In genomic region chr1:93552751-93553455, GRCh38 we compare ENCODE assay signal across 9 cellular contexts.
A peak's percentile ranks its signal among the peaks of the same experiment; 100 is the strongest.
DNase-seq lines count a peak whose midpoint lies in the region; ATAC-seq and TF ChIP-seq lines count a peak whose summit lies in the region.
"Had no signal": no experiment of that assay in that cellular context is flagged by ENCODE, and none has a peak within 500 bp of the region (broad histone marks: within the 10 kb centered on the region; RNA-seq: fewer than 3 reads in every experiment).

No MANE protein-coding gene starts in this region.

- H3K4me1 Mint-ChIP-seq in WTC11 = peaks cover 27% of the 10 kb centered on the region

- TF ChIP-seq EP300 in transverse colon (IDR thresholded peaks at IDR 0.05; ENCODE audit: low read depth) = no peak

- no peaks in the 10 kb centered on the region for H3K27me3 Mint-ChIP-seq in WTC11 (ENCODE audit: low read depth)

- H3K4me1 ChIP-seq in transverse colon = peaks cover 10 to 42% (median 30%) of the 10 kb centered on the region in 4 donors

- 24 to 28% methylated on average over 9 of the region's 9 CpGs for WGBS in transverse colon (ENCODE audit: low coverage in 1 of 2), 2 donors

- peaks cover 2% of the 10 kb centered on the region; the same call in 1 of the 2 replicates for H3K9me3 Mint-ChIP-seq in WTC11

- CTCF ChIA-PET in WTC11 (lab: Charles Lee) = interaction anchor here (1.2 to 1.9 kb wide), 3 partner anchors 11 to 292 kb away, joined by 6 to 10 read pairs (median 6); no protein-coding TSS in a partner anchor

- ATAC-seq in WTC11 = peak; percentile 66
- no peak for ATAC-seq in GM19395 (IDR thresholded peaks at IDR 0.05; ENCODE audit: unreplicated experiment)

- peak overlapping the region; percentile 60 to 78 (median 74) for H3K27ac ChIP-seq in transverse colon
- H3K27ac ChIP-seq: thoracic aorta had no signal

- TF ChIP-seq CTCF in WTC11 (IDR thresholded peaks at IDR 0.05) = no peak
- no peak for TF ChIP-seq CTCF in transverse colon (IDR thresholded peaks at IDR 0.05)

- in situ Hi-C loops in transverse colon (cut with MboI; ENCODE audit: low pct_ligation_motif_present in 1 of 4, low pct_unique_long_range_greater_than_20kb in 1 of 4, low sequenced_read_pairs in 3 of 4) = no loop called here

- peaks cover 0 to 8% (median 0%) of the 10 kb centered on the region in 4 donors for H3K36me3 ChIP-seq in transverse colon
- H3K36me3 ChIP-seq: thoracic aorta had no signal

- peak overlapping the region; percentile 71 for H3K27ac Mint-ChIP-seq in WTC11

- H3K36me3 Mint-ChIP-seq in WTC11 = peaks cover 33% of the 10 kb centered on the region

- intact Hi-C loops in transverse colon (cut with DNase I; ENCODE audit: low total_unique reads) = no loop called here

- peak; percentile 13 for DNase-seq in NCI-H345 (lab: John Stamatoyannopoulos, UW)
- DNase-seq in NCI-H345 treated with DMSO at 0.1 percent for 48 hours (lab: John Stamatoyannopoulos, UW; ENCODE audit: unreplicated experiment) = no peak
- no peak for DNase-seq in WTC11 (ENCODE audit: low spot score)
- peak; percentile 12 for DNase-seq in iPS DF 19.7 (ENCODE audit: low read depth, low spot score)
- DNase-seq in transverse colon = no peak
- no peak for DNase-seq in HUDEP-2 (lab: John Stamatoyannopoulos, UW; ENCODE audit: unreplicated experiment in 76 of 76)
- no peak for DNase-seq in NCI-H1092 (lab: John Stamatoyannopoulos, UW)

- H3K4me3 Mint-ChIP-seq in WTC11 = no peak overlapping the region

- no peaks in the 10 kb centered on the region for H3K27me3 ChIP-seq in transverse colon

- no peaks in the 10 kb centered on the region for H3K9me3 ChIP-seq in transverse colon
- H3K9me3 ChIP-seq: thoracic aorta had no signal

- POLR2A ChIA-PET in WTC11 (lab: Charles Lee) = interaction anchor here (1.0 to 1.5 kb wide), 2 partner anchors 16 to 69 kb away, joined by 3 read pairs; no protein-coding TSS in a partner anchor

- H3K4me3 ChIP-seq in transverse colon = no peak overlapping the region
- H3K4me3 ChIP-seq: thoracic aorta had no signal

- no peak for TF ChIP-seq POLR2A in transverse colon (IDR thresholded peaks at IDR 0.05)

TF ChIP-seq in WTC11, 78 proteins besides CTCF, POLR2A, EP300 and RAD21:
- TF ChIP-seq TCF7 (CRISPR knock-in tag; IDR thresholded peaks at IDR 0.05; ENCODE audit: low read depth) (no peak), ELF4 (CRISPR knock-in tag; IDR thresholded peaks at IDR 0.05; ENCODE audit: low read depth) (no peak), ZNF532 (CRISPR knock-in tag; IDR thresholded peaks at IDR 0.05; ENCODE audit: borderline replicate concordance) (no peak), ERG (CRISPR knock-in tag; IDR thresholded peaks at IDR 0.05) (no peak), MLX (CRISPR knock-in tag; IDR thresholded peaks at IDR 0.05) (no peak), TP53 (CRISPR knock-in tag; IDR thresholded peaks at IDR 0.05) (no peak), FOXP4 (CRISPR knock-in tag; IDR thresholded peaks at IDR 0.05) (no peak), E2F1 (CRISPR knock-in tag; IDR thresholded peaks at IDR 0.05) (no peak), ZNF416 (CRISPR knock-in tag; IDR thresholded peaks at IDR 0.05) (no peak), RELA (CRISPR knock-in tag; IDR thresholded peaks at IDR 0.05; ENCODE audit: borderline replicate concordance) (no peak), USF1 (CRISPR knock-in tag; IDR thresholded peaks at IDR 0.05) (no peak), GTF2I (CRISPR knock-in tag; conservative IDR thresholded peaks at IDR 0.05) (no peak), SMAD3 (CRISPR knock-in tag; IDR thresholded peaks at IDR 0.05; ENCODE audit: borderline replicate concordance) (no peak), SMAD4 (CRISPR knock-in tag; IDR thresholded peaks at IDR 0.05) (no peak), GABPB1 (CRISPR knock-in tag; IDR thresholded peaks at IDR 0.05) (no peak)

Comparison
In these comparisons a context has a peak if more than half of its experiments do, and no peak if none do; other contexts are left out.
1. DNase-seq: peak in NCI-H345 (single experiment) and iPS DF 19.7 (single experiment); none in NCI-H345 treated with DMSO at 0.1 percent for 48 hours (single experiment), WTC11 (single experiment), transverse colon (single experiment), HUDEP-2 (0 of 76) and NCI-H1092 (single experiment).